Comparison of ENCODE assay signal across 15 cellular contexts in genomic region chr18:32674491-32674890, GRCh38.
DNase-seq lines count a peak whose midpoint lies in the region; ATAC-seq, FAIRE-seq and TF ChIP-seq lines count a peak whose summit lies in the region.
"Had no signal": no experiment of that assay in that cellular context is flagged by ENCODE, and none has a peak within 500 bp of the region (broad histone marks: within the 10 kb centered on the region; RNA-seq: fewer than 3 reads in every experiment).

No MANE protein-coding gene starts in this region.

- no peak overlapping the region for H3K4me3 ChIP-seq in CD8-positive, alpha-beta memory T cell (ENCODE audit: low read length)
- H3K4me3 ChIP-seq: psoas muscle, uterus had no signal

- TF ChIP-seq CTCF in type B pancreatic cell (conservative IDR thresholded peaks at IDR 0.05) = peak; percentile 45

- H3K27me3 ChIP-seq in CD8-positive, alpha-beta memory T cell (ENCODE audit: insufficient read depth, low read length, poor library complexity, severe bottlenecking) = no peaks in the 10 kb centered on the region
- H3K27me3 ChIP-seq: BE2C, uterus had no signal

- H3K4me1 Mint-ChIP-seq in type B pancreatic cell (ENCODE audit: unreplicated experiment) = no peaks in the 10 kb centered on the region
- no peaks in the 10 kb centered on the region for H3K4me1 Mint-ChIP-seq in CD8-positive, alpha-beta memory T cell
- H3K4me1 Mint-ChIP-seq: activated CD4-positive, alpha-beta T cell treated with anti-CD3 and anti-CD28 coated beads, Interleukin-2, amount 10 ng/mL, durations not matched to agents 7 days and 5 days had no signal

- DNase-seq in NCI-H510A treated with DMSO at 0.1 percent for 48 hours (lab: John Stamatoyannopoulos, UW) = peak; percentile 20
- no peak for DNase-seq in NCI-H510A (lab: John Stamatoyannopoulos, UW)
- peak; percentile 32 for DNase-seq in RCC 7860 (ENCODE audit: low spot score)
- peak; percentile 17 for DNase-seq in glomerular visceral epithelial cell (ENCODE audit: extremely low spot score)
- no peak for DNase-seq in type B pancreatic cell (ENCODE audit: extremely low spot score, unreplicated experiment)
- no peak for DNase-seq in CD8-positive, alpha-beta memory T cell
- no peak for DNase-seq in effector CD4-positive, alpha-beta T cell
- DNase-seq: activated CD4-positive, alpha-beta T cell treated with anti-CD3 and anti-CD28 coated beads, Interleukin-2, amount 10 ng/mL, durations not matched to agents 7 days and 5 days; BE2C; psoas muscle; Right ventricle myocardium superior; uterus had no signal

- H3K9me3 ChIP-seq in CD8-positive, alpha-beta memory T cell (ENCODE audit: low read length) = no peaks in the 10 kb centered on the region
- H3K9me3 ChIP-seq: BE2C, psoas muscle, uterus had no signal

- no peaks in the 10 kb centered on the region for H3K9me3 Mint-ChIP-seq in type B pancreatic cell
- no peaks in the 10 kb centered on the region for H3K9me3 Mint-ChIP-seq in CD8-positive, alpha-beta memory T cell
- H3K9me3 Mint-ChIP-seq: activated CD4-positive, alpha-beta T cell treated with anti-CD3 and anti-CD28 coated beads, Interleukin-2, amount 10 ng/mL, durations not matched to agents 7 days and 5 days had no signal

- no peaks in the 10 kb centered on the region for H3K4me1 ChIP-seq in CD8-positive, alpha-beta memory T cell (ENCODE audit: insufficient read depth, low read length)
- H3K4me1 ChIP-seq: BE2C, psoas muscle, uterus had no signal

- H3K4me3 Mint-ChIP-seq in type B pancreatic cell = no peak overlapping the region
- H3K4me3 Mint-ChIP-seq in CD8-positive, alpha-beta memory T cell = no peak overlapping the region
- H3K4me3 Mint-ChIP-seq: activated CD4-positive, alpha-beta T cell treated with anti-CD3 and anti-CD28 coated beads, Interleukin-2, amount 10 ng/mL, durations not matched to agents 7 days and 5 days; activated naive CD8-positive, alpha-beta T cell had no signal

- no peak overlapping the region for H3K27ac ChIP-seq in CD8-positive, alpha-beta memory T cell (ENCODE audit: low read depth, low read length)
- H3K27ac ChIP-seq: psoas muscle, uterus had no signal

- no peaks in the 10 kb centered on the region for H3K36me3 Mint-ChIP-seq in type B pancreatic cell
- H3K36me3 Mint-ChIP-seq in CD8-positive, alpha-beta memory T cell = no peaks in the 10 kb centered on the region
- H3K36me3 Mint-ChIP-seq: activated naive CD8-positive, alpha-beta T cell had no signal

- CTCF ChIA-PET in CD8-positive, alpha-beta memory T cell (lab: Charles Lee) = no interaction called here

- H3K27ac Mint-ChIP-seq in type B pancreatic cell = no peak overlapping the region
- peak overlapping the region in 1 of 8 donors; percentile 2 for H3K27ac Mint-ChIP-seq in CD8-positive, alpha-beta memory T cell
- H3K27ac Mint-ChIP-seq: activated CD4-positive, alpha-beta T cell treated with anti-CD3 and anti-CD28 coated beads, Interleukin-2, amount 10 ng/mL, durations not matched to agents 7 days and 5 days; activated naive CD8-positive, alpha-beta T cell had no signal

- H3K27me3 Mint-ChIP-seq in type B pancreatic cell = peaks cover 4% of the 10 kb centered on the region
- no peaks in the 10 kb centered on the region for H3K27me3 Mint-ChIP-seq in CD8-positive, alpha-beta memory T cell
- H3K27me3 Mint-ChIP-seq: activated naive CD8-positive, alpha-beta T cell had no signal

- POLR2A ChIA-PET in CD8-positive, alpha-beta memory T cell (lab: Charles Lee) = no interaction called here

- H3K36me3 ChIP-seq in CD8-positive, alpha-beta memory T cell (ENCODE audit: insufficient read depth, low read length) = no peaks in the 10 kb centered on the region
- H3K36me3 ChIP-seq: BE2C, uterus had no signal

- no peak for ATAC-seq in HG03442 (IDR thresholded peaks at IDR 0.05; ENCODE audit: unreplicated experiment)
- ATAC-seq: psoas muscle had no signal

- FAIRE-seq in RCC 7860 (lab: Jason Lieb, UNC) = no peak
- FAIRE-seq: GM12891 had no signal

Comparison
In these comparisons a context has a peak if more than half of its experiments do, and no peak if none do; other contexts are left out.
1. DNase-seq: peak in NCI-H510A treated with DMSO at 0.1 percent for 48 hours (single experiment), RCC 7860 (single experiment) and glomerular visceral epithelial cell (single experiment); none in NCI-H510A (single experiment), type B pancreatic cell (single experiment), CD8-positive, alpha-beta memory T cell (0 of 5) and effector CD4-positive, alpha-beta T cell (single experiment).